ENCODE assay signal across 1 cellular context in the genomic region with DNA sequence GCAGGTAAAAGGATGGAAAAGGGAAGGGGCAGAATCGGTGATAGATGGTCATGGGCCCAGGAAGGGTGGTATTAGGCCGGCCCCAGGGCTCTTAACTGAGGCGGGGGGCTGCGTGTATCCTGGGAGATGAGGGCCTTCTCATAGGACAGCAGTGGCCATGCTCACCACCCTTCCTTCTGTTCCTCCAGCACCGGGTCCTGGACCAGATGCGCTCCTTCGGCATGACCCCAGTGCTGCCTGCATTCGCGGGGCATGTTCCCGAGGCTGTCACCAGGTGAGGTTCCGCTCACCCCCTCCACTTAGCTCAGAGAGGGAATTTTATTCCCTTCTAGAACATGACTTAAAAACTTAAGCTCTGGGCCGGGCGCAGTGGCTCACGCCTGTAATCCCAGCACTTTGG.
TF ChIP-seq lines count a peak whose summit lies in the region.

No MANE protein-coding gene starts in this region.

TF ChIP-seq in HepG2, 621 proteins besides CTCF, POLR2A, EP300 and RAD21:
- TF ChIP-seq ZNF775 (CRISPR knock-in tag; IDR thresholded peaks at IDR 0.05; ENCODE audit: borderline replicate concordance) (no peak), ZNF839 (CRISPR knock-in tag; IDR thresholded peaks at IDR 0.05; ENCODE audit: borderline replicate concordance) (no peak), ZNF143 (CRISPR knock-in tag; IDR thresholded peaks at IDR 0.05) (no peak), TEAD2 (CRISPR knock-in tag; IDR thresholded peaks at IDR 0.05) (0 out of 2 replicates have a peak, but pooled peaks have one; percentile 18), ARNT (IDR thresholded peaks at IDR 0.05) (no peak), ZKSCAN5 (CRISPR knock-in tag; IDR thresholded peaks at IDR 0.05) (no peak), AGO2 (optimal IDR thresholded peaks at IDR 0.05; ENCODE audit: low read depth, low read length) (peak; percentile 54), MXI1 (IDR thresholded peaks at IDR 0.05; ENCODE audit: borderline replicate concordance, low read depth, low read length) (no peak), ZFY (CRISPR knock-in tag; IDR thresholded peaks at IDR 0.05) (0 out of 2 replicates have a peak, but pooled peaks have one; percentile 7), ZNF841 (CRISPR knock-in tag; IDR thresholded peaks at IDR 0.05; ENCODE audit: borderline replicate concordance) (no peak), MAZ (IDR thresholded peaks at IDR 0.05; ENCODE audit: borderline replicate concordance, low read depth, low read length) (no peak), MAZ (CRISPR knock-in tag; IDR thresholded peaks at IDR 0.05; ENCODE audit: low read depth) (no peak), ZNF296 (CRISPR knock-in tag; conservative IDR thresholded peaks at IDR 0.05) (no peak), CREM (IDR thresholded peaks at IDR 0.05) (no peak), CREM (CRISPR knock-in tag; IDR thresholded peaks at IDR 0.05) (no peak), CEBPG (CRISPR knock-in tag; IDR thresholded peaks at IDR 0.05) (no peak), SIN3B (IDR thresholded peaks at IDR 0.05; ENCODE audit: low read length) (no peak)
- TF ChIP-seq, protein P1, sequence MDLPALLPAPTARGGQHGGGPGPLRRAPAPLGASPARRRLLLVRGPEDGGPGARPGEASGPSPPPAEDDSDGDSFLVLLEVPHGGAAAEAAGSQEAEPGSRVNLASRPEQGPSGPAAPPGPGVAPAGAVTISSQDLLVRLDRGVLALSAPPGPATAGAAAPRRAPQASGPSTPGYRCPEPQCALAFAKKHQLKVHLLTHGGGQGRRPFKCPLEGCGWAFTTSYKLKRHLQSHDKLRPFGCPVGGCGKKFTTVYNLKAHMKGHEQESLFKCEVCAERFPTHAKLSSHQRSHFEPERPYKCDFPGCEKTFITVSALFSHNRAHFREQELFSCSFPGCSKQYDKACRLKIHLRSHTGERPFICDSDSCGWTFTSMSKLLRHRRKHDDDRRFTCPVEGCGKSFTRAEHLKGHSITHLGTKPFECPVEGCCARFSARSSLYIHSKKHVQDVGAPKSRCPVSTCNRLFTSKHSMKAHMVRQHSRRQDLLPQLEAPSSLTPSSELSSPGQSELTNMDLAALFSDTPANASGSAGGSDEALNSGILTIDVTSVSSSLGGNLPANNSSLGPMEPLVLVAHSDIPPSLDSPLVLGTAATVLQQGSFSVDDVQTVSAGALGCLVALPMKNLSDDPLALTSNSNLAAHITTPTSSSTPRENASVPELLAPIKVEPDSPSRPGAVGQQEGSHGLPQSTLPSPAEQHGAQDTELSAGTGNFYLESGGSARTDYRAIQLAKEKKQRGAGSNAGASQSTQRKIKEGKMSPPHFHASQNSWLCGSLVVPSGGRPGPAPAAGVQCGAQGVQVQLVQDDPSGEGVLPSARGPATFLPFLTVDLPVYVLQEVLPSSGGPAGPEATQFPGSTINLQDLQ (CRISPR knock-in tag; IDR thresholded peaks at IDR 0.05) = no peak
- TF ChIP-seq, protein P2, sequence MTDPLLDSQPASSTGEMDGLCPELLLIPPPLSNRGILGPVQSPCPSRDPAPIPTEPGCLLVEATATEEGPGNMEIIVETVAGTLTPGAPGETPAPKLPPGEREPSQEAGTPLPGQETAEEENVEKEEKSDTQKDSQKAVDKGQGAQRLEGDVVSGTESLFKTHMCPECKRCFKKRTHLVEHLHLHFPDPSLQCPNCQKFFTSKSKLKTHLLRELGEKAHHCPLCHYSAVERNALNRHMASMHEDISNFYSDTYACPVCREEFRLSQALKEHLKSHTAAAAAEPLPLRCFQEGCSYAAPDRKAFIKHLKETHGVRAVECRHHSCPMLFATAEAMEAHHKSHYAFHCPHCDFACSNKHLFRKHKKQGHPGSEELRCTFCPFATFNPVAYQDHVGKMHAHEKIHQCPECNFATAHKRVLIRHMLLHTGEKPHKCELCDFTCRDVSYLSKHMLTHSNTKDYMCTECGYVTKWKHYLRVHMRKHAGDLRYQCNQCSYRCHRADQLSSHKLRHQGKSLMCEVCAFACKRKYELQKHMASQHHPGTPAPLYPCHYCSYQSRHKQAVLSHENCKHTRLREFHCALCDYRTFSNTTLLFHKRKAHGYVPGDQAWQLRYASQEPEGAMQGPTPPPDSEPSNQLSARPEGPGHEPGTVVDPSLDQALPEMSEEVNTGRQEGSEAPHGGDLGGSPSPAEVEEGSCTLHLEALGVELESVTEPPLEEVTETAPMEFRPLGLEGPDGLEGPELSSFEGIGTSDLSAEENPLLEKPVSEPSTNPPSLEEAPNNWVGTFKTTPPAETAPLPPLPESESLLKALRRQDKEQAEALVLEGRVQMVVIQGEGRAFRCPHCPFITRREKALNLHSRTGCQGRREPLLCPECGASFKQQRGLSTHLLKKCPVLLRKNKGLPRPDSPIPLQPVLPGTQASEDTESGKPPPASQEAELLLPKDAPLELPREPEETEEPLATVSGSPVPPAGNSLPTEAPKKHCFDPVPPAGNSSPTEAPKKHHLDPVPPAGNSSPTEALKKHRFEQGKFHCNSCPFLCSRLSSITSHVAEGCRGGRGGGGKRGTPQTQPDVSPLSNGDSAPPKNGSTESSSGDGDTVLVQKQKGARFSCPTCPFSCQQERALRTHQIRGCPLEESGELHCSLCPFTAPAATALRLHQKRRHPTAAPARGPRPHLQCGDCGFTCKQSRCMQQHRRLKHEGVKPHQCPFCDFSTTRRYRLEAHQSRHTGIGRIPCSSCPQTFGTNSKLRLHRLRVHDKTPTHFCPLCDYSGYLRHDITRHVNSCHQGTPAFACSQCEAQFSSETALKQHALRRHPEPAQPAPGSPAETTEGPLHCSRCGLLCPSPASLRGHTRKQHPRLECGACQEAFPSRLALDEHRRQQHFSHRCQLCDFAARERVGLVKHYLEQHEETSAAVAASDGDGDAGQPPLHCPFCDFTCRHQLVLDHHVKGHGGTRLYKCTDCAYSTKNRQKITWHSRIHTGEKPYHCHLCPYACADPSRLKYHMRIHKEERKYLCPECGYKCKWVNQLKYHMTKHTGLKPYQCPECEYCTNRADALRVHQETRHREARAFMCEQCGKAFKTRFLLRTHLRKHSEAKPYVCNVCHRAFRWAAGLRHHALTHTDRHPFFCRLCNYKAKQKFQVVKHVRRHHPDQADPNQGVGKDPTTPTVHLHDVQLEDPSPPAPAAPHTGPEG (CRISPR knock-in tag; IDR thresholded peaks at IDR 0.05) = no peak
- TF ChIP-seq, protein P3, sequence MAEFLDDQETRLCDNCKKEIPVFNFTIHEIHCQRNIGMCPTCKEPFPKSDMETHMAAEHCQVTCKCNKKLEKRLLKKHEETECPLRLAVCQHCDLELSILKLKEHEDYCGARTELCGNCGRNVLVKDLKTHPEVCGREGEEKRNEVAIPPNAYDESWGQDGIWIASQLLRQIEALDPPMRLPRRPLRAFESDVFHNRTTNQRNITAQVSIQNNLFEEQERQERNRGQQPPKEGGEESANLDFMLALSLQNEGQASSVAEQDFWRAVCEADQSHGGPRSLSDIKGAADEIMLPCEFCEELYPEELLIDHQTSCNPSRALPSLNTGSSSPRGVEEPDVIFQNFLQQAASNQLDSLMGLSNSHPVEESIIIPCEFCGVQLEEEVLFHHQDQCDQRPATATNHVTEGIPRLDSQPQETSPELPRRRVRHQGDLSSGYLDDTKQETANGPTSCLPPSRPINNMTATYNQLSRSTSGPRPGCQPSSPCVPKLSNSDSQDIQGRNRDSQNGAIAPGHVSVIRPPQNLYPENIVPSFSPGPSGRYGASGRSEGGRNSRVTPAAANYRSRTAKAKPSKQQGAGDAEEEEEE (CRISPR knock-in tag; IDR thresholded peaks at IDR 0.05; ENCODE audit: borderline replicate concordance) = no peak
- TF ChIP-seq, protein P4, sequence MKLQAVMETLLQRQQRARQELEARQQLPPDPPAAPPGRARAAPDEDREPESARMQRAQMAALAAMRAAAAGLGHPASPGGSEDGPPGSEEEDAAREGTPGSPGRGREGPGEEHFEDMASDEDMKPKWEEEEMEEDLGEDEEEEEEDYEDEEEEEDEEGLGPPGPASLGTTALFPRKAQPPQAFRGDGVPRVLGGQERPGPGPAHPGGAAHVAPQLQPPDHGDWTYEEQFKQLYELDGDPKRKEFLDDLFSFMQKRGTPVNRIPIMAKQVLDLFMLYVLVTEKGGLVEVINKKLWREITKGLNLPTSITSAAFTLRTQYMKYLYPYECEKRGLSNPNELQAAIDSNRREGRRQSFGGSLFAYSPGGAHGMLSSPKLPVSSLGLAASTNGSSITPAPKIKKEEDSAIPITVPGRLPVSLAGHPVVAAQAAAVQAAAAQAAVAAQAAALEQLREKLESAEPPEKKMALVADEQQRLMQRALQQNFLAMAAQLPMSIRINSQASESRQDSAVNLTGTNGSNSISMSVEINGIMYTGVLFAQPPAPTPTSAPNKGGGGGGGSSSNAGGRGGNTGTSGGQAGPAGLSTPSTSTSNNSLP (IDR thresholded peaks at IDR 0.05; ENCODE audit: low read depth, low read length) = no peak
- TF ChIP-seq, protein P5, sequence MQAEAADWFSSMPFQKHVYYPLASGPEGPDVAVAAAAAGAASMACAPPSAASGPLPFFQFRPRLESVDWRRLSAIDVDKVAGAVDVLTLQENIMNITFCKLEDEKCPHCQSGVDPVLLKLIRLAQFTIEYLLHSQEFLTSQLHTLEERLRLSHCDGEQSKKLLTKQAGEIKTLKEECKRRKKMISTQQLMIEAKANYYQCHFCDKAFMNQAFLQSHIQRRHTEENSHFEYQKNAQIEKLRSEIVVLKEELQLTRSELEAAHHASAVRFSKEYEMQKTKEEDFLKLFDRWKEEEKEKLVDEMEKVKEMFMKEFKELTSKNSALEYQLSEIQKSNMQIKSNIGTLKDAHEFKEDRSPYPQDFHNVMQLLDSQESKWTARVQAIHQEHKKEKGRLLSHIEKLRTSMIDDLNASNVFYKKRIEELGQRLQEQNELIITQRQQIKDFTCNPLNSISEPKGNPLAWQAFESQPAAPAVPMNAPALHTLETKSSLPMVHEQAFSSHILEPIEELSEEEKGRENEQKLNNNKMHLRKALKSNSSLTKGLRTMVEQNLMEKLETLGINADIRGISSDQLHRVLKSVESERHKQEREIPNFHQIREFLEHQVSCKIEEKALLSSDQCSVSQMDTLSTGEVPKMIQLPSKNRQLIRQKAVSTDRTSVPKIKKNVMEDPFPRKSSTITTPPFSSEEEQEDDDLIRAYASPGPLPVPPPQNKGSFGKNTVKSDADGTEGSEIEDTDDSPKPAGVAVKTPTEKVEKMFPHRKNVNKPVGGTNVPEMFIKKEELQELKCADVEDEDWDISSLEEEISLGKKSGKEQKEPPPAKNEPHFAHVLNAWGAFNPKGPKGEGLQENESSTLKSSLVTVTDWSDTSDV (CRISPR knock-in tag; IDR thresholded peaks at IDR 0.05) = 0 out of 2 replicates have a peak, but pooled peaks have one; percentile 29
- TF ChIP-seq, protein P6, sequence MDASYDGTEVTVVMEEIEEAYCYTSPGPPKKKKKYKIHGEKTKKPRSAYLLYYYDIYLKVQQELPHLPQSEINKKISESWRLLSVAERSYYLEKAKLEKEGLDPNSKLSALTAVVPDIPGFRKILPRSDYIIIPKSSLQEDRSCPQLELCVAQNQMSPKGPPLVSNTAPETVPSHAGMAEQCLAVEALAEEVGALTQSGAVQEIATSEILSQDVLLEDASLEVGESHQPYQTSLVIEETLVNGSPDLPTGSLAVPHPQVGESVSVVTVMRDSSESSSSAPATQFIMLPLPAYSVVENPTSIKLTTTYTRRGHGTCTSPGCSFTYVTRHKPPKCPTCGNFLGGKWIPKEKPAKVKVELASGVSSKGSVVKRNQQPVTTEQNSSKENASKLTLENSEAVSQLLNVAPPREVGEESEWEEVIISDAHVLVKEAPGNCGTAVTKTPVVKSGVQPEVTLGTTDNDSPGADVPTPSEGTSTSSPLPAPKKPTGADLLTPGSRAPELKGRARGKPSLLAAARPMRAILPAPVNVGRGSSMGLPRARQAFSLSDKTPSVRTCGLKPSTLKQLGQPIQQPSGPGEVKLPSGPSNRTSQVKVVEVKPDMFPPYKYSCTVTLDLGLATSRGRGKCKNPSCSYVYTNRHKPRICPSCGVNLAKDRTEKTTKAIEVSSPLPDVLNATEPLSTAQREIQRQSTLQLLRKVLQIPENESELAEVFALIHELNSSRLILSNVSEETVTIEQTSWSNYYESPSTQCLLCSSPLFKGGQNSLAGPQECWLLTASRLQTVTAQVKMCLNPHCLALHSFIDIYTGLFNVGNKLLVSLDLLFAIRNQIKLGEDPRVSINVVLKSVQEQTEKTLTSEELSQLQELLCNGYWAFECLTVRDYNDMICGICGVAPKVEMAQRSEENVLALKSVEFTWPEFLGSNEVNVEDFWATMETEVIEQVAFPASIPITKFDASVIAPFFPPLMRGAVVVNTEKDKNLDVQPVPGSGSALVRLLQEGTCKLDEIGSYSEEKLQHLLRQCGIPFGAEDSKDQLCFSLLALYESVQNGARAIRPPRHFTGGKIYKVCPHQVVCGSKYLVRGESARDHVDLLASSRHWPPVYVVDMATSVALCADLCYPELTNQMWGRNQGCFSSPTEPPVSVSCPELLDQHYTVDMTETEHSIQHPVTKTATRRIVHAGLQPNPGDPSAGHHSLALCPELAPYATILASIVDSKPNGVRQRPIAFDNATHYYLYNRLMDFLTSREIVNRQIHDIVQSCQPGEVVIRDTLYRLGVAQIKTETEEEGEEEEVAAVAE (CRISPR knock-in tag; IDR thresholded peaks at IDR 0.05; ENCODE audit: borderline replicate concordance) = no peak
- TF ChIP-seq, protein P7, sequence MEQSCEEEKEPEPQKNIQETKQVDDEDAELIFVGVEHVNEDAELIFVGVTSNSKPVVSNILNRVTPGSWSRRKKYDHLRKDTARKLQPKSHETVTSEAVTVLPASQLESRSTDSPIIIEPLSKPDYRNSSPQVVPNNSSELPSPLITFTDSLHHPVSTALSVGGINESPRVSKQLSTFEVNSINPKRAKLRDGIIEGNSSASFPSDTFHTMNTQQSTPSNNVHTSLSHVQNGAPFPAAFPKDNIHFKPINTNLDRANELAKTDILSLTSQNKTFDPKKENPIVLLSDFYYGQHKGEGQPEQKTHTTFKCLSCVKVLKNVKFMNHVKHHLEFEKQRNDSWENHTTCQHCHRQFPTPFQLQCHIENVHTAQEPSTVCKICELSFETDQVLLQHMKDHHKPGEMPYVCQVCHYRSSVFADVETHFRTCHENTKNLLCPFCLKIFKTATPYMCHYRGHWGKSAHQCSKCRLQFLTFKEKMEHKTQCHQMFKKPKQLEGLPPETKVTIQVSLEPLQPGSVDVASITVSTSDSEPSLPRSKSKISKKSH (CRISPR knock-in tag; IDR thresholded peaks at IDR 0.05; ENCODE audit: borderline replicate concordance) = 0 out of 2 replicates have a peak, but pooled peaks have one; percentile 17
